8 cellular contexts compared by ENCODE assay signal in the genomic region with DNA sequence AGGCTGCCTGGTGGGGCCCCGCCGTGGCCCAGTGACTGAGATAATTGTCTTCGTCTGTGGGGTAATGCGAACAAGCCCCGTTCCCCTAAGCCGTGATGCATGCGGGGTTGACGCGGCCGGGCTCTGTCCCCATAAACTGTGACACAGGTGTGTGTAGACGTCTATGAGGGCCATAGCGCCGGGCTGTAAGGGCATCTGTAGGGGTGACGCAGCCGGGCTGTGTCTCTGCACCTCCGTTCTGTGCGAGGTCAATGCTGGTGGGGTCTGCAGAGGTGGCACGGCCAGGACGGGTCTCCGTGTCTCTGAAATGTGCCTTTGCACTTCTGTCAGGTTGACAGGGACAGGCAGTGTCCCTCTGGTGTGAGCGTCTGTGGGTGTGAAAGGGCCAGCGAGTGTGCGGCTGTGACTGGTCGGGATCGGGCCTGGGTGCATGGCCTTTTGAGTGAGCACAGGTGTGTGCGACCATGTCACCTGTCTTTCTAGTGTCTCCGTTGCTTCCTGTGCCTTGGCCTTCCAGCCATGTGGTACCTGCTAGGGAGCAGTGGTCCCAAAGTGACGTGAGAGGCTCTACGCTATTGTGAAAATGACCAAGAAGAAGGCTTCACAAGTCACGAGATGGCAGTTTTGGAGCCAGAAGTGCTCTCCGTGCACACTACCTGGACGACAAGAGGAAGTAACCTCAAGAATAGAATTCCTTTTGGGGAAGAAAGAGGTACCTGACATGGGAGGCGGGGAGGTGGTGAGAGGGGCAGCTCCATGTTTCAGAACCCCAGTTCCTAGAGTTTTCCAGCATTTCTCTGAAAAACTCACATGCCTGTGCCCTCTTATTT. TPM values are rescaled to one million over a fixed set of nuclear protein-coding genes. Genes with fewer than 3 reads are reported as not detected.
DNase-seq lines count a peak whose midpoint lies in the region; ATAC-seq lines count a peak whose summit lies in the region.

No MANE protein-coding gene starts in this region.

- no peak for ATAC-seq in GM18873 (IDR thresholded peaks at IDR 0.05; ENCODE audit: low FRiP score, unreplicated experiment)

- H3K4me1 ChIP-seq in iPS-15b (ENCODE audit: control insufficient read depth, insufficient read depth, low read length), result peaks cover 6% of the 10 kb centered on the region

- POLR2A ChIA-PET in activated CD4-positive, alpha-beta memory T cell treated with anti-CD3 and anti-CD28 coated beads, Interleukin-2, amount 10 ng/mL, durations not matched to agents 7 days and 5 days (lab: Charles Lee), result interaction anchor here (1.0 to 1.5 kb wide), 6 partner anchors 12 to 616 kb away, joined by 3 to 12 read pairs (median 5); a partner anchor contains a TSS

- H3K27me3 Mint-ChIP-seq in activated CD4-positive, alpha-beta memory T cell treated with anti-CD3 and anti-CD28 coated beads, Interleukin-2, amount 10 ng/mL, durations not matched to agents 7 days and 5 days, result no peaks in the 10 kb centered on the region
- no peaks in the 10 kb centered on the region for H3K27me3 Mint-ChIP-seq in stimulated activated naive CD8-positive, alpha-beta T cell treated with anti-CD3 and anti-CD28 coated beads, Interleukin-15, Interleukin-2, amounts not matched to agents 100 ng/mL and 50 ng/mL, for 24 hours

- H3K36me3 Mint-ChIP-seq in activated CD4-positive, alpha-beta memory T cell treated with anti-CD3 and anti-CD28 coated beads, Interleukin-2, amount 10 ng/mL, durations not matched to agents 7 days and 5 days (ENCODE audit: low read depth), result peaks cover 56% of the 10 kb centered on the region
- H3K36me3 Mint-ChIP-seq in stimulated activated naive CD8-positive, alpha-beta T cell treated with anti-CD3 and anti-CD28 coated beads, Interleukin-15, Interleukin-2, amounts not matched to agents 100 ng/mL and 50 ng/mL, for 24 hours (ENCODE audit: low read depth), result peaks cover 50% of the 10 kb centered on the region

- H3K27me3 ChIP-seq in iPS-15b (ENCODE audit: control insufficient read depth, insufficient read depth, low read length), result no peaks in the 10 kb centered on the region

- peak overlapping the region; percentile 88 for H3K27ac Mint-ChIP-seq in activated CD4-positive, alpha-beta memory T cell treated with anti-CD3 and anti-CD28 coated beads, Interleukin-2, amount 10 ng/mL, durations not matched to agents 7 days and 5 days
- peak overlapping the region; percentile 93 for H3K27ac Mint-ChIP-seq in stimulated activated naive CD8-positive, alpha-beta T cell treated with anti-CD3 and anti-CD28 coated beads, Interleukin-15, Interleukin-2, amounts not matched to agents 100 ng/mL and 50 ng/mL, for 24 hours

- CTCF ChIA-PET in activated CD4-positive, alpha-beta memory T cell treated with anti-CD3 and anti-CD28 coated beads, Interleukin-2, amount 10 ng/mL, durations not matched to agents 7 days and 5 days (lab: Charles Lee), result interaction anchor here (2.0 kb wide), 1 partner anchor 97 kb away, joined by 7 read pairs; no protein-coding TSS in a partner anchor

- H3K9me3 Mint-ChIP-seq in activated CD4-positive, alpha-beta memory T cell treated with anti-CD3 and anti-CD28 coated beads, Interleukin-2, amount 10 ng/mL, durations not matched to agents 7 days and 5 days, result peaks cover 38% of the 10 kb centered on the region
- H3K9me3 Mint-ChIP-seq in stimulated activated naive CD8-positive, alpha-beta T cell treated with anti-CD3 and anti-CD28 coated beads, Interleukin-15, Interleukin-2, amounts not matched to agents 100 ng/mL and 50 ng/mL, for 24 hours, result peaks cover 26% of the 10 kb centered on the region

- H3K4me3 ChIP-seq in iPS-15b (ENCODE audit: low read depth, low read length), result peak overlapping the region; percentile 94

- no peaks in the 10 kb centered on the region for H3K9me3 ChIP-seq in iPS-15b (ENCODE audit: control insufficient read depth, insufficient read depth, low read length)

- DNase-seq in DMS 273 (lab: John Stamatoyannopoulos, UW; ENCODE audit: unreplicated experiment), result peak; percentile 48
- DNase-seq in DMS 273 treated with DMSO at 0.1 percent for 48 hours (lab: John Stamatoyannopoulos, UW), result no peak
- DNase-seq in activated CD4-positive, alpha-beta memory T cell treated with anti-CD3 and anti-CD28 coated beads, Interleukin-2, amount 10 ng/mL, durations not matched to agents 7 days and 5 days, result no peak
- no peak for DNase-seq in activated CD4-positive, CD25-positive, alpha-beta regulatory T cell treated with anti-CD3 and anti-CD28 coated beads, Interleukin-2, amount 50 U/mL, for 72 hours
- no peak for DNase-seq in activated CD4-positive, alpha-beta T cell treated with anti-CD3 and anti-CD28 coated beads for 1 hour

- H3K36me3 ChIP-seq in iPS-15b (ENCODE audit: control insufficient read depth, insufficient read depth, low read length), result no peaks in the 10 kb centered on the region

- H3K4me3 Mint-ChIP-seq in activated CD4-positive, alpha-beta memory T cell treated with anti-CD3 and anti-CD28 coated beads, Interleukin-2, amount 10 ng/mL, durations not matched to agents 7 days and 5 days, result peak overlapping the region; percentile 98
- H3K4me3 Mint-ChIP-seq in stimulated activated naive CD8-positive, alpha-beta T cell treated with anti-CD3 and anti-CD28 coated beads, Interleukin-15, Interleukin-2, amounts not matched to agents 100 ng/mL and 50 ng/mL, for 24 hours, result peak overlapping the region; percentile 99

- peak overlapping the region; percentile 70 for H3K9ac ChIP-seq in iPS-15b (ENCODE audit: low read depth, low read length)

- peaks cover 21% of the 10 kb centered on the region for H3K4me1 Mint-ChIP-seq in activated CD4-positive, alpha-beta memory T cell treated with anti-CD3 and anti-CD28 coated beads, Interleukin-2, amount 10 ng/mL, durations not matched to agents 7 days and 5 days
- H3K4me1 Mint-ChIP-seq in stimulated activated naive CD8-positive, alpha-beta T cell treated with anti-CD3 and anti-CD28 coated beads, Interleukin-15, Interleukin-2, amounts not matched to agents 100 ng/mL and 50 ng/mL, for 24 hours (ENCODE audit: low read depth), result peaks cover 21% of the 10 kb centered on the region

RNA-seq across cellular contexts. Expression of a gene that starts 16.4 kb away (rescaled TPM):
- 10 to 100 TPM; 18.0 to 19.9 TPM for total RNA-seq in activated CD4-positive, alpha-beta memory T cell treated with anti-CD3 and anti-CD28 coated beads, Interleukin-2, amount 10 ng/mL, durations not matched to agents 7 days and 5 days

RNA-seq across cellular contexts. Expression of a gene that starts 54.1 kb away (rescaled TPM):
- total RNA-seq in activated CD4-positive, alpha-beta memory T cell treated with anti-CD3 and anti-CD28 coated beads, Interleukin-2, amount 10 ng/mL, durations not matched to agents 7 days and 5 days, result 1 to 10 TPM; 3.8 to 3.9 TPM
